In the genomic region with DNA sequence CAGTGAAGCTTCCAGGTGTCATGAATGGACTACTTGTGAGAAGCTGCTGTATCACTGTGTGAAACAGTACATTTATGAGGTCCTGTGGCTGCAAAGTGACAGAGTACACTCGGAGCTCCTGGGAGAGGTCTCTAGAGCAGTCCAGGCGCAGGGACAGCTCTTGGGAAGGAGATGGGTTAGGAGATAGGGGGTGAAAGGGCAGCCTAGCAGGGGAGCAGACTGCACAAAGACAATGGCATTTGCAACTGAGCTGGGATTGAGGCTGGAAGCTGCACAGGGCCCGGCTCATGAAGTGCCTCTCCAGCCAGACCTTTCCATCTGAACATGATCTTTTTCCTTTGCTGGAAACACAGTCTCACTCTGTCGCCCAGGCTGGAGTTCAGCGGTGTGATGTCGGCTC, we compare ENCODE assay signal across 17 cellular contexts.
"Had no signal": no experiment of that assay in that cellular context is flagged by ENCODE, and none has a peak within 500 bp of the region (broad histone marks: within the 10 kb centered on the region; RNA-seq: fewer than 3 reads in every experiment).

No MANE protein-coding gene starts in this region.

- H3K36me3 Mint-ChIP-seq: naive B cell had no signal

- H3K79me2 ChIP-seq: hepatocyte had no signal

- H3K27ac Mint-ChIP-seq: naive B cell had no signal

- H2AFZ ChIP-seq: hepatocyte had no signal

- H3K4me2 ChIP-seq: hepatocyte had no signal

- H3K36me3 ChIP-seq: neutrophil, sigmoid colon, upper lobe of left lung, uterus had no signal

- DNase-seq: cortex of kidney; dorsolateral prefrontal cortex; effector CD8-positive, alpha-beta T cell; foreskin melanocyte; head of caudate nucleus; left colon; mesendoderm; naive B cell; sigmoid colon; stimulated activated CD4-positive, alpha-beta T cell treated with anti-CD3 and anti-CD28 coated beads, Interleukin-12 subunit alpha, Interleukin-12 subunit beta, amount 100 ng/mL, for 4 hours; stimulated activated naive CD4-positive, alpha-beta T cell treated with Interleukin-2 at 50 U/mL for 16 hours; upper lobe of left lung; uterus had no signal

- ATAC-seq: left colon had no signal

- H3K4me1 ChIP-seq: uterus had no signal

- H3K27me3 ChIP-seq: dorsolateral prefrontal cortex, hepatocyte, neutrophil, sigmoid colon, upper lobe of left lung, uterus had no signal

- H3K4me3 Mint-ChIP-seq: nephron had no signal

- H3K9me3 Mint-ChIP-seq: naive B cell, nephron had no signal

- H3K27ac ChIP-seq: dorsolateral prefrontal cortex, hepatocyte, neutrophil, sigmoid colon, skin epidermis, upper lobe of left lung, uterus had no signal

- H3K9me3 ChIP-seq: neutrophil, sigmoid colon, upper lobe of left lung, uterus had no signal

- H3K4me3 ChIP-seq: dorsolateral prefrontal cortex, hepatocyte, sigmoid colon, skin epidermis, upper lobe of left lung, uterus had no signal
